8 cellular contexts compared by ENCODE assay signal in genomic region chr9:96136992-96137665, GRCh38.
DNase-seq lines count a peak whose midpoint lies in the region; ATAC-seq and TF ChIP-seq lines count a peak whose summit lies in the region.

No MANE protein-coding gene starts in this region.

- no peak overlapping the region for H3K4me3 ChIP-seq in lower leg skin (ENCODE audit: low read depth, poor library complexity, severe bottlenecking)

- no peak for TF ChIP-seq POLR2A in lower leg skin (IDR thresholded peaks at IDR 0.05)

- peak overlapping the region; percentile 82 for H3K27ac ChIP-seq in angular gyrus (ENCODE audit: low read depth, low read length)

- intact Hi-C loops in lower leg skin (cut with DNase I; ENCODE audit: low total_unique reads): no loop called here

- in situ Hi-C loops in KBM-7 (cut with MboI; ENCODE audit: low pct_unique_long_range_greater_than_20kb, low sequenced_read_pairs): no loop called here

- ATAC-seq in GM19463 (IDR thresholded peaks at IDR 0.05; ENCODE audit: unreplicated experiment) (peak; percentile 94), HG03460 (IDR thresholded peaks at IDR 0.05; ENCODE audit: unreplicated experiment) (peak; percentile 96)

- TF ChIP-seq CTCF in lower leg skin (IDR thresholded peaks at IDR 0.05): no peak

- WGBS in lower leg skin, 2 donors: 18 to 22% methylated on average over 8 of the region's 8 CpGs

- DNase-seq in EL (peak; percentile 66), lower leg skin (ENCODE audit: low spot score in 2 of 2) (peak; percentile 38 to 89), ureter (ENCODE audit: low spot score) (peak; percentile 81), NCI-H2107 treated with DMSO at 0.1 percent for 48 hours (lab: John Stamatoyannopoulos, UW; ENCODE audit: unreplicated experiment) (no peak), KBM-7 (no peak)

Comparison
In these comparisons a context has a peak if more than half of its experiments do, and no peak if none do; other contexts are left out.
1. DNase-seq: peak in EL (single experiment), lower leg skin (2 of 2) and ureter (single experiment); none in NCI-H2107 treated with DMSO at 0.1 percent for 48 hours (single experiment) and KBM-7 (single experiment).